ENCODE assay signal across 15 cellular contexts in genomic region chr7:42247301-42247700, GRCh38. TPM values are rescaled to one million over a fixed set of nuclear protein-coding genes. Genes with fewer than 3 reads are reported as not detected.
DNase-seq lines count a peak whose midpoint lies in the region; ATAC-seq and TF ChIP-seq lines count a peak whose summit lies in the region.
"Had no signal": no experiment of that assay in that cellular context is flagged by ENCODE, and none has a peak within 500 bp of the region (broad histone marks: within the 10 kb centered on the region; RNA-seq: fewer than 3 reads in every experiment).

No MANE protein-coding gene starts in this region.

- TF ChIP-seq CTCF in A673 (conservative IDR thresholded peaks at IDR 0.05; ENCODE audit: low read depth, low read length) (no peak), astrocyte of the cerebellum (IDR thresholded peaks at IDR 0.05; ENCODE audit: low read depth, low read length, missing control alignments) (peak; percentile 50), hepatocyte (IDR thresholded peaks at IDR 0.05; ENCODE audit: poor library complexity) (peak; percentile 3)

- no peak overlapping the region for H2AK5ac ChIP-seq in mesendoderm (ENCODE audit: low read length)

- H3K9me3 ChIP-seq in A673 (ENCODE audit: low read depth, low read length, poor library complexity, severe bottlenecking) = peaks cover 4% of the 10 kb centered on the region
- no peaks in the 10 kb centered on the region for H3K9me3 ChIP-seq in GM23248 (ENCODE audit: low read depth)
- no peaks in the 10 kb centered on the region for H3K9me3 ChIP-seq in hepatocyte (ENCODE audit: low read depth)
- H3K9me3 ChIP-seq: thyroid gland had no signal

- H3K4me3 ChIP-seq in A673 (ENCODE audit: low read depth, low read length, poor library complexity, severe bottlenecking) = no peak overlapping the region
- H3K4me3 ChIP-seq in GM23248 = no peak overlapping the region
- H3K4me3 ChIP-seq in astrocyte of the cerebellum (ENCODE audit: low read depth, low read length) = no peak overlapping the region
- no peak overlapping the region for H3K4me3 ChIP-seq in hepatocyte
- no peak overlapping the region for H3K4me3 ChIP-seq in mesendoderm (ENCODE audit: low read length)
- H3K4me3 ChIP-seq: thyroid gland had no signal

- DNase-seq in A673 (ENCODE audit: low spot score) = peak; percentile 44
- peak; percentile 78 for DNase-seq in GM23248
- peak; percentile 78 for DNase-seq in astrocyte of the cerebellum (ENCODE audit: low read depth)
- DNase-seq in hepatocyte (ENCODE audit: low spot score) = no peak
- no peak for DNase-seq in mesendoderm
- DNase-seq in cerebellar nuclear complex (lab: John Stamatoyannopoulos, UW) = no peak
- DNase-seq in stimulated activated naive CD4-positive, alpha-beta T cell treated with Interleukin-2 at 50 U/mL for 16 hours (lab: John Stamatoyannopoulos, UW) = no peak
- DNase-seq: AML-193; central memory CD4-positive, alpha-beta T cell; DMS 273 treated with DMSO at 0.1 percent for 48 hours; posterior cingulate gyrus; stimulated activated CD4-positive, alpha-beta T cell treated with anti-CD3 and anti-CD28 coated beads, Interleukin-1b, Interleukin-23, amount 100 ng/mL, for 48 hours; stimulated activated CD8-positive, alpha-beta memory T cell treated with anti-CD3 and anti-CD28 coated beads, Interleukin-4, amount 100 ng/mL, for 48 hours; thyroid gland had no signal

- H3K23ac ChIP-seq in mesendoderm (ENCODE audit: low read length) = no peak overlapping the region

- H3K4me1 ChIP-seq in A673 (ENCODE audit: insufficient read depth, low read length, poor library complexity, severe bottlenecking) (peaks cover 7% of the 10 kb centered on the region), GM23248 (ENCODE audit: insufficient read depth) (peaks cover 22% of the 10 kb centered on the region), hepatocyte (ENCODE audit: insufficient read depth) (no peaks in the 10 kb centered on the region), mesendoderm (ENCODE audit: control insufficient read depth, low read depth, low read length) (no peaks in the 10 kb centered on the region)
- H3K4me1 ChIP-seq: thyroid gland had no signal

- H3K36me3 ChIP-seq in A673 (ENCODE audit: insufficient read depth, low read length, poor library complexity, severe bottlenecking) = no peaks in the 10 kb centered on the region
- no peaks in the 10 kb centered on the region for H3K36me3 ChIP-seq in GM23248 (ENCODE audit: low read depth)
- no peaks in the 10 kb centered on the region for H3K36me3 ChIP-seq in hepatocyte (replicated peaks; ENCODE audit: insufficient read depth, low read depth)
- H3K36me3 ChIP-seq in mesendoderm (ENCODE audit: control insufficient read depth, insufficient read depth, low read length) = no peaks in the 10 kb centered on the region
- H3K36me3 ChIP-seq: thyroid gland had no signal

- H3K79me2 ChIP-seq in GM23248 (ENCODE audit: insufficient read depth) (no peaks in the 10 kb centered on the region), hepatocyte (no peaks in the 10 kb centered on the region), mesendoderm (ENCODE audit: control insufficient read depth, insufficient read depth, low read length) (no peaks in the 10 kb centered on the region)

- H3K18ac ChIP-seq in mesendoderm (ENCODE audit: low read length) = no peak overlapping the region

- H3K27ac ChIP-seq in A673 (ENCODE audit: low read depth, low read length, poor library complexity, severe bottlenecking) = no peak overlapping the region
- peak overlapping the region; percentile 29 for H3K27ac ChIP-seq in GM23248
- H3K27ac ChIP-seq in hepatocyte = no peak overlapping the region
- no peak overlapping the region for H3K27ac ChIP-seq in mesendoderm (ENCODE audit: low read depth, low read length)
- H3K27ac ChIP-seq: thyroid gland had no signal

- H2AFZ ChIP-seq in GM23248 (no peak overlapping the region), hepatocyte (no peak overlapping the region)

- no peak overlapping the region for H3K9ac ChIP-seq in GM23248
- no peak overlapping the region for H3K9ac ChIP-seq in mesendoderm (ENCODE audit: low read length)

- H3K4ac ChIP-seq in mesendoderm (ENCODE audit: low read depth, low read length) = no peak overlapping the region

- CTCF ChIA-PET in A673 (lab: Charles Lee) = no interaction called here

- no peak overlapping the region for H2BK5ac ChIP-seq in mesendoderm (ENCODE audit: low read length)

- H3K9me2 ChIP-seq in GM23248 (ENCODE audit: insufficient read depth) = no peaks in the 10 kb centered on the region
- H3K9me2 ChIP-seq in hepatocyte (replicated peaks; ENCODE audit: insufficient read depth) = no peaks in the 10 kb centered on the region

- H3K56ac ChIP-seq in mesendoderm (ENCODE audit: low read length) = no peak overlapping the region

- intact Hi-C loops in A673 (cut with micrococcal nuclease; ENCODE audit: unreplicated experiment) = no loop called here

- H3K79me1 ChIP-seq in mesendoderm (ENCODE audit: low read length) = no peaks in the 10 kb centered on the region

- H3K27me3 ChIP-seq in A673 (replicated peaks; ENCODE audit: insufficient read depth, low read depth, low read length, poor library complexity) (no peaks in the 10 kb centered on the region), GM23248 (replicated peaks; ENCODE audit: insufficient read depth) (no peaks in the 10 kb centered on the region), hepatocyte (no peaks in the 10 kb centered on the region), mesendoderm (ENCODE audit: insufficient read depth, low read length, poor library complexity) (no peaks in the 10 kb centered on the region)
- H3K27me3 ChIP-seq: thyroid gland had no signal

- H2BK15ac ChIP-seq in mesendoderm (replicated peaks; ENCODE audit: low read depth) = no peak overlapping the region

- no peak overlapping the region for H4K8ac ChIP-seq in mesendoderm (ENCODE audit: low read depth, low read length)

- in situ Hi-C loops in GM23248 (cut with MboI) (loop anchor here (25.0 kb wide), 1 partner anchor 590 kb away; no protein-coding TSS in a partner anchor), astrocyte of the cerebellum (cut with HindIII; ENCODE audit: low sequenced_read_pairs) (loop anchor here (25.0 kb wide), 1 partner anchor 260 kb away; no protein-coding TSS in a partner anchor)

- no peak for ATAC-seq in HG03442 (IDR thresholded peaks at IDR 0.05; ENCODE audit: unreplicated experiment)

- H3K4me2 ChIP-seq in GM23248 (ENCODE audit: unreplicated experiment) (peak overlapping the region; percentile 28), hepatocyte (no peak overlapping the region), mesendoderm (ENCODE audit: low read length) (no peak overlapping the region)

- 23 to 36% methylated on average over 5 of the region's 5 CpGs for WGBS in GM23248 (ENCODE audit: low coverage in 1 of 2, low lambda C conversion rate in 2 of 2, missing lambda C conversion rate in 2 of 2), 2 experiments
- 69% methylated on average over 5 of the region's 5 CpGs for WGBS in hepatocyte (ENCODE audit: low lambda C conversion rate, missing lambda C conversion rate)
- no CpG with 5 or more reads among the region's 5 CpGs for WGBS in mesendoderm (ENCODE audit: extremely low coverage, insufficient coverage, low lambda C conversion rate)

- no TSS peak for BruUV-seq in A673 (replicated peaks; lab: Mats Ljungman, UMichigan)

- H2BK120ac ChIP-seq in mesendoderm (ENCODE audit: low read depth, low read length) = no peak overlapping the region

- H3F3A ChIP-seq in GM23248 (ENCODE audit: insufficient read depth) = peaks cover 13% of the 10 kb centered on the region; the same call in 1 of the 2 replicates

- H4K5ac ChIP-seq in mesendoderm (ENCODE audit: low read length) = no peak overlapping the region

- H4K20me1 ChIP-seq in GM23248 (ENCODE audit: insufficient read depth) = no peaks in the 10 kb centered on the region
- no peaks in the 10 kb centered on the region for H4K20me1 ChIP-seq in hepatocyte (ENCODE audit: insufficient read depth, poor library complexity, severe bottlenecking)

- POLR2A ChIA-PET in A673 (lab: Charles Lee; ENCODE audit: low non-redundant PET) = no interaction called here

RNA-seq across cellular contexts. Expression of gene GLI3, which starts 10.3 kb away (rescaled TPM):
- total RNA-seq in A673 (2021) = 52.6 and 58.7 TPM in 2 replicates
- total RNA-seq in GM23248 (2014; rRNA removed; shearing (Covaris generic)) = 2.0 and 4.0 TPM in 2 replicates
- polyA plus RNA-seq in GM23248 (2016; fragmentation: Nextera tagmentation; extraction: Ambion mirVana) = 3.7 and 5.2 TPM in 2 replicates
- total RNA-seq in hepatocyte = 3.6 and 5.5 TPM in 2 replicates
- polyA plus RNA-seq in hepatocyte = 20.0 and 25.2 TPM in 2 replicates
- 2.9 TPM for polyA plus RNA-seq in mesendoderm (2013, experiment 1 of 2)
- 3.2 TPM for polyA plus RNA-seq in mesendoderm (2013, experiment 2 of 2)

Comparison
In these comparisons a context has a peak if more than half of its experiments do, and no peak if none do; other contexts are left out.
1. DNase-seq: peak in A673 (single experiment), GM23248 (single experiment) and astrocyte of the cerebellum (single experiment); none in hepatocyte (single experiment), mesendoderm (single experiment), cerebellar nuclear complex (0 of 2) and stimulated activated naive CD4-positive, alpha-beta T cell treated with Interleukin-2 at 50 U/mL for 16 hours (single experiment).